Comparison of ENCODE assay signal across 34 cellular contexts in the genomic region with DNA sequence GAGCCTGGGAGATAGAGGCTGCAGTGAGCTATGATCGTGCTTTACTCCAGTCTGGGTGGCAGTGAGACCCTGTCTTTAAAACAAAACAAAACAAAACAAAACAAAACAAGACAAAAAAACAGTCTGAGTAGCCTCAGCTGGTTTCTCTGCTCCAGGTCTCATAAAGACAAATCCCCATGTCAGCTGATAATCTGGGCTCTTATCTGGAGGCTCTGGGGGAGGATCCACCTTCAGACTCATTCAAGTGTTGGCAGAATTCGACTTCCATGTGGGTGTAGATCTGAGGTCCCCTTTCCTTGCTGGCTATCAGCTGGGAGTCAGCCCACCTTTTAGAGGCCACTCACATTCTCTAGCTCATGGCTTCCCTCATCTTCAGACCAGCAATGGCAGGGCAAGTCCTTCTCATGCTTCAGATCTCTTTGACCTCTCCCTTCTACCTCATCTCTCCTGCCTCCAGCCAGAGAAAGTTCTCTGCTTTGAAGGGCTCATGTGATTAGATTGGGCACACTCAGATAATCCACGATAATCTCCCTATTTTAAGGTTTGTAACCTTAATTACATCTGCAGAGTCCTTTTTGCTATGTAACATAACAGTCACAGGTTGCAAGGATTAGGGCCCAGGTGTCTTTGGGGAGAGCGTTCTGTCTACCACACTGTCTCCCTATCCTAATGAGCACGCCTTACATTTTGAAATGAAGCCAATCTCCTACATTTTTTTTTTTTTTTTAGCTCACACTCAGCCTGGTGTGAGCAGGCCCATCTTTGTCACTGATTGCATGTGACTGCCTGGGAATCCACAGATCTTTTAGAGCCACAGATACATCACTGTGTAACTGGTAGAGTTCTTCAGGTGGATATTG. TPM values are rescaled to one million over a fixed set of nuclear protein-coding genes. Genes with fewer than 3 reads are reported as not detected.
DNase-seq lines count a peak whose midpoint lies in the region; ATAC-seq, FAIRE-seq and TF ChIP-seq lines count a peak whose summit lies in the region.
"Had no signal": no experiment of that assay in that cellular context is flagged by ENCODE, and none has a peak within 500 bp of the region (broad histone marks: within the 10 kb centered on the region; RNA-seq: fewer than 3 reads in every experiment).

No MANE protein-coding gene starts in this region.

- H2BK12ac ChIP-seq in trophoblast cell (ENCODE audit: low read length): no peak overlapping the region

- no peak overlapping the region for H4K12ac ChIP-seq in trophoblast cell (ENCODE audit: low read depth, low read length)

- H3K4ac ChIP-seq in trophoblast cell (ENCODE audit: low read depth, low read length): no peak overlapping the region

- no peaks in the 10 kb centered on the region for H3K27me3 Mint-ChIP-seq in activated naive CD4-positive, alpha-beta T cell treated with anti-CD3 and anti-CD28 coated beads, Interleukin-2, amount 50 U/mL, for 24 hours
- no peaks in the 10 kb centered on the region for H3K27me3 Mint-ChIP-seq in activated naive CD4-positive, alpha-beta T cell treated with anti-CD3 and anti-CD28 coated beads for 36 hours (ENCODE audit: low read depth)
- H3K27me3 Mint-ChIP-seq in nephron progenitor cell (ENCODE audit: low read depth, poor library complexity): peaks cover 8% of the 10 kb centered on the region
- H3K27me3 Mint-ChIP-seq: activated CD4-positive, alpha-beta memory T cell treated with anti-CD3 and anti-CD28 coated beads, Interleukin-2, amount 10 ng/mL, durations not matched to agents 7 days and 5 days; activated naive CD8-positive, alpha-beta T cell treated with anti-CD3 and anti-CD28 coated beads, Interleukin-2, amount 10 ng/mL, durations not matched to agents 7 days and 5 days; memory B cell had no signal

- intact Hi-C loops in activated naive CD4-positive, alpha-beta T cell treated with anti-CD3 and anti-CD28 coated beads for 36 hours (cut with micrococcal nuclease): no loop called here
- intact Hi-C loops in GM12878 (cut with micrococcal nuclease; ENCODE audit: unreplicated experiment): no loop called here

- H3K9me3 ChIP-seq in OCI-LY3 (ENCODE audit: insufficient read depth, low read length): no peaks in the 10 kb centered on the region
- no peaks in the 10 kb centered on the region for H3K9me3 ChIP-seq in GM12878 (replicated peaks; ENCODE audit: control insufficient read depth, insufficient read depth, low read length)
- no peaks in the 10 kb centered on the region for H3K9me3 ChIP-seq in trophoblast cell (ENCODE audit: insufficient read depth, low read depth, low read length)
- H3K9me3 ChIP-seq: ascending aorta, esophagus squamous epithelium, heart left ventricle, left lung, right atrium auricular region, thoracic aorta had no signal

- no peak overlapping the region for H2BK5ac ChIP-seq in trophoblast cell (ENCODE audit: low read depth, low read length, poor library complexity)

- peak overlapping the region; percentile 35 for H3K27ac Mint-ChIP-seq in activated naive CD4-positive, alpha-beta T cell treated with anti-CD3 and anti-CD28 coated beads, Interleukin-2, amount 50 U/mL, for 24 hours
- no peak overlapping the region for H3K27ac Mint-ChIP-seq in activated naive CD4-positive, alpha-beta T cell treated with anti-CD3 and anti-CD28 coated beads for 36 hours
- peak overlapping the region; percentile 17 for H3K27ac Mint-ChIP-seq in nephron progenitor cell
- H3K27ac Mint-ChIP-seq: activated CD4-positive, alpha-beta memory T cell treated with anti-CD3 and anti-CD28 coated beads, Interleukin-2, amount 10 ng/mL, durations not matched to agents 7 days and 5 days; activated naive CD8-positive, alpha-beta T cell treated with anti-CD3 and anti-CD28 coated beads, Interleukin-2, amount 10 ng/mL, durations not matched to agents 7 days and 5 days; memory B cell had no signal

- H3K79me2 ChIP-seq in OCI-LY3 (ENCODE audit: low read length) (no peaks in the 10 kb centered on the region), GM12878 (ENCODE audit: control insufficient read depth, insufficient read depth, low read length) (no peaks in the 10 kb centered on the region), trophoblast cell (ENCODE audit: control insufficient read depth, insufficient read depth, low read length, poor library complexity) (no peaks in the 10 kb centered on the region)

- ATAC-seq in GM12878 (no peak), GM21619 (IDR thresholded peaks at IDR 0.05; ENCODE audit: unreplicated experiment) (no peak)
- ATAC-seq: activated CD4-positive, CD25-positive, alpha-beta regulatory T cell treated with anti-CD3 and anti-CD28 coated beads, Interleukin-2, amount 50 U/mL, for 24 hours; heart left ventricle; left lung; stimulated activated naive CD8-positive, alpha-beta T cell treated with anti-CD3 and anti-CD28 coated beads, Interleukin-15, Interleukin-2, amounts not matched to agents 100 U/mL and 50 U/mL, for 24 hours had no signal

- RAD21 ChIA-PET in GM12878 (lab: Charles Lee; ENCODE audit: unreplicated experiment): no interaction called here

- CTCF ChIA-PET in activated naive CD4-positive, alpha-beta T cell treated with anti-CD3 and anti-CD28 coated beads for 36 hours (lab: Charles Lee): interaction anchor here (0.6 to 1.2 kb wide), 6 partner anchors 12 to 612 kb away, joined by 3 to 5 read pairs (median 3); no protein-coding TSS in a partner anchor
- CTCF ChIA-PET in GM12878 (lab: Yijun Ruan, JAX): interaction anchor here (0.9 to 1.4 kb wide), 3 partner anchors 19 to 453 kb away, joined by 3 to 7 read pairs (median 7); no protein-coding TSS in a partner anchor

- no peak for TF ChIP-seq RAD21 in GM12878 (IDR thresholded peaks at IDR 0.05; ENCODE audit: insufficient read depth, low read depth, low read length)

- H3K14ac ChIP-seq in trophoblast cell (ENCODE audit: low read length): no peak overlapping the region

- SMC1A ChIA-PET in GM12878 (lab: Charles Lee; ENCODE audit: uncharacterized antibody, unreplicated experiment): interaction anchor here (0.5 to 0.8 kb wide), 2 partner anchors 34 to 367 kb away, joined by 3 read pairs; no protein-coding TSS in a partner anchor

- no peak overlapping the region for H2BK120ac ChIP-seq in trophoblast cell (ENCODE audit: insufficient read depth, low read length, poor library complexity)

- peaks cover 33% of the 10 kb centered on the region for H3K4me1 Mint-ChIP-seq in activated naive CD4-positive, alpha-beta T cell treated with anti-CD3 and anti-CD28 coated beads, Interleukin-2, amount 50 U/mL, for 24 hours
- peaks cover 21% of the 10 kb centered on the region for H3K4me1 Mint-ChIP-seq in activated naive CD4-positive, alpha-beta T cell treated with anti-CD3 and anti-CD28 coated beads for 36 hours (ENCODE audit: low read depth)
- peaks cover 16% of the 10 kb centered on the region for H3K4me1 Mint-ChIP-seq in nephron progenitor cell
- H3K4me1 Mint-ChIP-seq: memory B cell had no signal

- H3K9ac ChIP-seq in OCI-LY3 (ENCODE audit: low read length) (no peak overlapping the region), GM12878 (ENCODE audit: control insufficient read depth, insufficient read depth, low read length) (no peak overlapping the region), trophoblast cell (ENCODE audit: low read length) (no peak overlapping the region)

- no peaks in the 10 kb centered on the region for H3K36me3 ChIP-seq in OCI-LY3 (replicated peaks; ENCODE audit: low read depth, low read length)
- no peaks in the 10 kb centered on the region for H3K36me3 ChIP-seq in GM12878 (ENCODE audit: control insufficient read depth in 2 of 2, insufficient read depth in 2 of 2, low read length in 1 of 2)
- no peaks in the 10 kb centered on the region for H3K36me3 ChIP-seq in trophoblast cell (ENCODE audit: control insufficient read depth in 1 of 2, insufficient read depth in 2 of 2, low read length in 2 of 2)
- H3K36me3 ChIP-seq: ascending aorta, esophagus squamous epithelium, heart left ventricle, left lung, right atrium auricular region, thoracic aorta had no signal

- H3K4me2 ChIP-seq in OCI-LY3 (ENCODE audit: low read length): no peak overlapping the region
- no peak overlapping the region for H3K4me2 ChIP-seq in GM12878 (ENCODE audit: control insufficient read depth, insufficient read depth)
- H3K4me2 ChIP-seq in trophoblast cell (ENCODE audit: low read length): no peak overlapping the region
- H3K4me2 ChIP-seq: smooth muscle cell had no signal

- no peaks in the 10 kb centered on the region for H3K4me1 ChIP-seq in OCI-LY3 (ENCODE audit: low read length)
- H3K4me1 ChIP-seq in GM12878 (ENCODE audit: control insufficient read depth, insufficient read depth, low read length): no peaks in the 10 kb centered on the region
- H3K4me1 ChIP-seq in trophoblast cell (ENCODE audit: control insufficient read depth in 1 of 2, insufficient read depth in 2 of 2, low read length in 2 of 2): no peaks in the 10 kb centered on the region
- H3K4me1 ChIP-seq: ascending aorta, esophagus squamous epithelium, heart left ventricle, left lung, right atrium auricular region had no signal

- BruUV-seq in GM12878 (replicated peaks; lab: Mats Ljungman, UMichigan): no TSS peak

- no peak overlapping the region for H3K27ac ChIP-seq in OCI-LY3 (ENCODE audit: low read length)
- H3K27ac ChIP-seq in GM12878 (ENCODE audit: control insufficient read depth, insufficient read depth): no peak overlapping the region
- no peak overlapping the region for H3K27ac ChIP-seq in trophoblast cell (ENCODE audit: low read depth, low read length)
- H3K27ac ChIP-seq: ascending aorta, esophagus squamous epithelium, heart left ventricle, left lung, right atrium auricular region, RWPE1, thoracic aorta had no signal

- no peak overlapping the region for H3K4me3 ChIP-seq in OCI-LY3 (ENCODE audit: low read length)
- no peak overlapping the region for H3K4me3 ChIP-seq in GM12878
- H3K4me3 ChIP-seq in trophoblast cell (ENCODE audit: low read depth, low read length): no peak overlapping the region
- H3K4me3 ChIP-seq: ascending aorta, esophagus squamous epithelium, heart left ventricle, left lung, right atrium auricular region, smooth muscle cell, thoracic aorta had no signal

- no peak for TF ChIP-seq EP300 in GM12878 (IDR thresholded peaks at IDR 0.05; ENCODE audit: borderline replicate concordance in 1 of 2, control insufficient read depth in 1 of 2, low read depth in 2 of 2, low read length in 2 of 2)

- TF ChIP-seq CTCF in OCI-LY3 (IDR thresholded peaks at IDR 0.05; ENCODE audit: low read depth, low read length): no peak
- TF ChIP-seq CTCF in GM12878 (IDR thresholded peaks at IDR 0.05 in 2 of 3, conservative IDR thresholded peaks at IDR 0.05 in 1 of 3; ENCODE audit: control insufficient read depth in 2 of 3, extremely low read depth in 1 of 3, insufficient read depth in 1 of 3, low read depth in 3 of 3, low read length in 3 of 3): no peak
- TF ChIP-seq CTCF in nephron progenitor cell (IDR thresholded peaks at IDR 0.05): no peak

- H3K27me3 ChIP-seq in OCI-LY3 (ENCODE audit: low read depth, low read length): no peaks in the 10 kb centered on the region
- H3K27me3 ChIP-seq in GM12878 (replicated peaks in 1 of 2; ENCODE audit: control insufficient read depth in 2 of 2, insufficient read depth in 2 of 2, low read length in 1 of 2): no peaks in the 10 kb centered on the region
- no peaks in the 10 kb centered on the region for H3K27me3 ChIP-seq in trophoblast cell (ENCODE audit: insufficient read depth, low read length)
- H3K27me3 ChIP-seq: ascending aorta, esophagus squamous epithelium, heart left ventricle, left lung, right atrium auricular region had no signal

- 0 out of 2 replicates have a peak overlapping the region, but pooled peaks have one; percentile 58 for H2AFZ ChIP-seq in OCI-LY3 (ENCODE audit: low read depth, low read length)
- H2AFZ ChIP-seq in GM12878 (ENCODE audit: control insufficient read depth, low read depth, low read length): peak overlapping the region; percentile 41; the same call in 1 of the 2 replicates
- no peak overlapping the region for H2AFZ ChIP-seq in trophoblast cell (ENCODE audit: insufficient read depth, low read length, poor library complexity)

- no peak overlapping the region for H4K91ac ChIP-seq in trophoblast cell (ENCODE audit: low read depth, low read length)

- H4K8ac ChIP-seq in trophoblast cell (ENCODE audit: low read depth, low read length): no peak overlapping the region

- H3K4me3 Mint-ChIP-seq in activated naive CD4-positive, alpha-beta T cell treated with anti-CD3 and anti-CD28 coated beads, Interleukin-2, amount 50 U/mL, for 24 hours: no peak overlapping the region
- no peak overlapping the region for H3K4me3 Mint-ChIP-seq in activated naive CD4-positive, alpha-beta T cell treated with anti-CD3 and anti-CD28 coated beads for 36 hours
- H3K4me3 Mint-ChIP-seq in nephron progenitor cell: no peak overlapping the region
- H3K4me3 Mint-ChIP-seq: activated CD4-positive, alpha-beta memory T cell treated with anti-CD3 and anti-CD28 coated beads, Interleukin-2, amount 10 ng/mL, durations not matched to agents 7 days and 5 days; activated naive CD8-positive, alpha-beta T cell treated with anti-CD3 and anti-CD28 coated beads, Interleukin-2, amount 10 ng/mL, durations not matched to agents 7 days and 5 days; memory B cell had no signal

- TF ChIP-seq POLR2A in GM12878 (IDR thresholded peaks at IDR 0.05; ENCODE audit: low read depth, low read length): no peak

- no peak for FAIRE-seq in GM12878 (lab: Jason Lieb, UNC)
- FAIRE-seq: A204.1, GM19239, H1 had no signal

- in situ Hi-C loops in GM12878 (cut with MboI): no loop called here

- 60% methylated on average over 5 of the region's 5 CpGs for WGBS in GM12878 (ENCODE audit: insufficient coverage, insufficient replicate concordance, low lambda C conversion rate, missing lambda C conversion rate)
- WGBS in trophoblast cell (ENCODE audit: extremely low coverage, insufficient coverage, insufficient read length): no CpG with 5 or more reads among the region's 5 CpGs

- H3K36me3 Mint-ChIP-seq in activated naive CD4-positive, alpha-beta T cell treated with anti-CD3 and anti-CD28 coated beads, Interleukin-2, amount 50 U/mL, for 24 hours: no peaks in the 10 kb centered on the region
- H3K36me3 Mint-ChIP-seq in activated naive CD4-positive, alpha-beta T cell treated with anti-CD3 and anti-CD28 coated beads for 36 hours (ENCODE audit: low read depth): no peaks in the 10 kb centered on the region
- H3K36me3 Mint-ChIP-seq in nephron progenitor cell (ENCODE audit: low read depth): no peaks in the 10 kb centered on the region
- H3K36me3 Mint-ChIP-seq: activated naive CD8-positive, alpha-beta T cell treated with anti-CD3 and anti-CD28 coated beads, Interleukin-2, amount 10 ng/mL, durations not matched to agents 7 days and 5 days; memory B cell had no signal

- no peak overlapping the region for H2AK5ac ChIP-seq in trophoblast cell (ENCODE audit: low read length)

- no peaks in the 10 kb centered on the region for H3K9me3 Mint-ChIP-seq in activated naive CD4-positive, alpha-beta T cell treated with anti-CD3 and anti-CD28 coated beads, Interleukin-2, amount 50 U/mL, for 24 hours
- H3K9me3 Mint-ChIP-seq in activated naive CD4-positive, alpha-beta T cell treated with anti-CD3 and anti-CD28 coated beads for 36 hours: no peaks in the 10 kb centered on the region
- H3K9me3 Mint-ChIP-seq in nephron progenitor cell: no peaks in the 10 kb centered on the region
- H3K9me3 Mint-ChIP-seq: activated CD4-positive, alpha-beta memory T cell treated with anti-CD3 and anti-CD28 coated beads, Interleukin-2, amount 10 ng/mL, durations not matched to agents 7 days and 5 days; activated naive CD8-positive, alpha-beta T cell treated with anti-CD3 and anti-CD28 coated beads, Interleukin-2, amount 10 ng/mL, durations not matched to agents 7 days and 5 days; memory B cell had no signal

- DNase-seq in activated naive CD4-positive, alpha-beta T cell treated with anti-CD3 and anti-CD28 coated beads for 36 hours: no peak
- DNase-seq in GM12878 (ENCODE audit: low read depth, low spot score): no peak
- DNase-seq in nephron progenitor cell: no peak
- DNase-seq in AG08396 (ENCODE audit: low spot score): no peak
- no peak for DNase-seq in trophoblast cell
- DNase-seq: activated CD4-positive, alpha-beta memory T cell treated with anti-CD3 and anti-CD28 coated beads, Interleukin-2, amount 10 ng/mL, durations not matched to agents 7 days and 5 days; activated CD8-positive, alpha-beta memory T cell treated with anti-CD3 and anti-CD28 coated beads, Interleukin-2, amount 50 U/mL, for 4 hours; activated naive CD8-positive, alpha-beta T cell treated with anti-CD3 and anti-CD28 coated beads, Interleukin-2, amount 10 ng/mL, durations not matched to agents 7 days and 5 days; esophagus squamous epithelium; foreskin melanocyte; heart left ventricle; islet precursor cell; left lung; NCI-H1436; NCI-H2081 treated with DMSO at 0.1 percent for 48 hours; NCI-H446; NCI-H748 treated with DMSO at 0.1 percent for 48 hours; stimulated activated CD4-positive, alpha-beta T cell treated with anti-CD3 and anti-CD28 coated beads, Interleukin-1b, Interleukin-23, amount 100 ng/mL, for 48 hours; stimulated activated naive CD8-positive, alpha-beta T cell treated with anti-CD3 and anti-CD28 coated beads, Interleukin-15, Interleukin-2, amounts not matched to agents 100 U/mL and 50 U/mL, for 24 hours had no signal

- POLR2A ChIA-PET in GM12878 (lab: Charles Lee): no interaction called here

- H3K23ac ChIP-seq in trophoblast cell (ENCODE audit: low read length): no peak overlapping the region

- no peaks in the 10 kb centered on the region for H4K20me1 ChIP-seq in OCI-LY3 (ENCODE audit: insufficient read depth, low read length)
- no peaks in the 10 kb centered on the region for H4K20me1 ChIP-seq in GM12878 (ENCODE audit: control insufficient read depth, insufficient read depth)

- no peaks in the 10 kb centered on the region for H3K79me1 ChIP-seq in trophoblast cell (ENCODE audit: low read length)

- H3K18ac ChIP-seq in trophoblast cell (ENCODE audit: low read length): no peak overlapping the region

RNA-seq across cellular contexts. Expression of gene PYCR2, which starts 7.5 kb away (rescaled TPM):
- 100 to 1,000 TPM; 143 to 149 TPM for total RNA-seq in activated naive CD4-positive, alpha-beta T cell treated with anti-CD3 and anti-CD28 coated beads for 36 hours
- 41.1 and 41.4 TPM in 2 replicates for total RNA-seq in GM12878 (2013; cell fraction: nucleolus; rRNA removed)
- total RNA-seq in GM12878 (2014; rRNA removed) (53.4 and 65.2 TPM in 2 replicates), GM12878 (2014; rRNA removed; fragmentation: Illumina TruSeq; extraction: Trizol) (31.0 and 33.6 TPM in 2 replicates), GM12878 (2021) (77.2 and 81.8 TPM in 2 replicates)
- polyA plus RNA-seq in GM12878 (2011; ENCODE audit: low read depth): 22.2 TPM
- polyA plus RNA-seq in GM12878 (2011; rRNA removed) (24.3 and 46.0 TPM in 2 replicates), GM12878 (2014; fragmentation: Illumina TruSeq; extraction: Trizol) (19.1 and 47.0 TPM in 2 replicates), GM12878 (2014; fragmentation: Nextera tagmentation; extraction: Ambion mirVana) (1 to 10 TPM; 1.7 to 5.9 TPM), GM12878 (2014; rRNA removed) (62.8 and 64.9 TPM in 2 replicates), GM12878 (2016; fragmentation: Nextera tagmentation; extraction: Ambion mirVana) (10 to 100 TPM; 74.9 to 76.3 TPM)
- polyA plus RNA-seq in GM12878 (2011; cell fraction: cytosol; rRNA removed): 49.9 and 63.2 TPM in 2 replicates
- 101 and 106 TPM in 2 replicates for polyA plus RNA-seq in GM12878 (2011; cell fraction: nucleus; rRNA removed)
- polyA plus RNA-seq in GM12878 (2012): 45.2 and 52.3 TPM in 2 replicates
- 29.4 and 39.5 TPM in 2 replicates for polyA minus RNA-seq in GM12878 (2011; rRNA and poly(A)+ RNA removed)
- polyA minus RNA-seq in GM12878 (2011; cell fraction: cytosol; rRNA and poly(A)+ RNA removed): 8.3 and 15.2 TPM in 2 replicates
- 20.2 and 31.1 TPM in 2 replicates for polyA minus RNA-seq in GM12878 (2011; cell fraction: nucleus; rRNA and poly(A)+ RNA removed)
- polyA plus RNA-seq in trophoblast cell (2013): 26.5 and 28.3 TPM in 2 replicates

RNA-seq across cellular contexts. Expression of gene LEFTY2, which starts 9.5 kb away (rescaled TPM):
- total RNA-seq in activated naive CD4-positive, alpha-beta T cell treated with anti-CD3 and anti-CD28 coated beads for 36 hours: under 1 TPM in 1 of 2 experiments, not detected in 1; 0.10 TPM
- total RNA-seq in GM12878 (2013; cell fraction: nucleolus; rRNA removed): not detected in 2 replicates
- total RNA-seq in GM12878 (2014; rRNA removed) (not detected in 2 replicates), GM12878 (2014; rRNA removed; fragmentation: Illumina TruSeq; extraction: Trizol) (not detected in 2 replicates), GM12878 (2021) (not detected in 2 replicates)
- not detected for polyA plus RNA-seq in GM12878 (2011; ENCODE audit: low read depth)
- polyA plus RNA-seq in GM12878 (2011; rRNA removed) (not detected in 2 replicates), GM12878 (2014; fragmentation: Illumina TruSeq; extraction: Trizol) (not detected in 2 replicates), GM12878 (2014; fragmentation: Nextera tagmentation; extraction: Ambion mirVana) (not detected), GM12878 (2014; rRNA removed) (not detected in 2 replicates), GM12878 (2016; fragmentation: Nextera tagmentation; extraction: Ambion mirVana) (not detected)
- not detected in 2 replicates for polyA plus RNA-seq in GM12878 (2011; cell fraction: cytosol; rRNA removed)
- not detected in 2 replicates for polyA plus RNA-seq in GM12878 (2011; cell fraction: nucleus; rRNA removed)
- polyA plus RNA-seq in GM12878 (2012): not detected in 2 replicates
- not detected in 2 replicates for polyA minus RNA-seq in GM12878 (2011; rRNA and poly(A)+ RNA removed)
- polyA minus RNA-seq in GM12878 (2011; cell fraction: cytosol; rRNA and poly(A)+ RNA removed): not detected in 2 replicates
- polyA minus RNA-seq in GM12878 (2011; cell fraction: nucleus; rRNA and poly(A)+ RNA removed): not detected in 2 replicates
- 4.2 and 4.7 TPM in 2 replicates for polyA plus RNA-seq in trophoblast cell (2013)
- total RNA-seq: activated CD4-positive, alpha-beta memory T cell treated with anti-CD3 and anti-CD28 coated beads, Interleukin-2, amount 10 ng/mL, durations not matched to agents 7 days and 5 days; activated naive CD8-positive, alpha-beta T cell treated with anti-CD3 and anti-CD28 coated beads, Interleukin-2, amount 10 ng/mL, durations not matched to agents 7 days and 5 days; esophagus squamous epithelium; SK-MEL-5 had no signal

RNA-seq across cellular contexts. Expression of gene LEFTY1, which starts 42.6 kb away (rescaled TPM):
- total RNA-seq in activated naive CD4-positive, alpha-beta T cell treated with anti-CD3 and anti-CD28 coated beads for 36 hours: under 1 TPM in 1 of 2 experiments, not detected in 1; 0.22 TPM
- total RNA-seq in GM12878 (2013; cell fraction: nucleolus; rRNA removed): not detected in 2 replicates
- total RNA-seq in GM12878 (2014; rRNA removed) (0.06 TPM in 1 of 2 replicates, not detected in the other), GM12878 (2014; rRNA removed; fragmentation: Illumina TruSeq; extraction: Trizol) (not detected in 2 replicates), GM12878 (2021) (0.27 TPM in 1 of 2 replicates, not detected in the other)
- not detected for polyA plus RNA-seq in GM12878 (2011; ENCODE audit: low read depth)
- polyA plus RNA-seq in GM12878 (2011; rRNA removed) (not detected in 2 replicates), GM12878 (2014; fragmentation: Illumina TruSeq; extraction: Trizol) (not detected in 2 replicates), GM12878 (2014; fragmentation: Nextera tagmentation; extraction: Ambion mirVana) (not detected), GM12878 (2014; rRNA removed) (0.06 TPM in 1 of 2 replicates, not detected in the other), GM12878 (2016; fragmentation: Nextera tagmentation; extraction: Ambion mirVana) (not detected)
- 0.04 TPM in 1 of 2 replicates, not detected in the other for polyA plus RNA-seq in GM12878 (2011; cell fraction: cytosol; rRNA removed)
- 0.06 TPM in 1 of 2 replicates, not detected in the other for polyA plus RNA-seq in GM12878 (2011; cell fraction: nucleus; rRNA removed)
- 0.08 TPM in 1 of 2 replicates, not detected in the other for polyA plus RNA-seq in GM12878 (2012)
- not detected in 2 replicates for polyA minus RNA-seq in GM12878 (2011; rRNA and poly(A)+ RNA removed)
- not detected in 2 replicates for polyA minus RNA-seq in GM12878 (2011; cell fraction: cytosol; rRNA and poly(A)+ RNA removed)
- not detected in 2 replicates for polyA minus RNA-seq in GM12878 (2011; cell fraction: nucleus; rRNA and poly(A)+ RNA removed)
- 0.18 and 0.22 TPM in 2 replicates for polyA plus RNA-seq in trophoblast cell (2013)
- total RNA-seq: activated CD4-positive, alpha-beta memory T cell treated with anti-CD3 and anti-CD28 coated beads, Interleukin-2, amount 10 ng/mL, durations not matched to agents 7 days and 5 days; ascending aorta; cardiac septum; esophagus squamous epithelium; SK-MEL-5; smooth muscle cell; thoracic aorta had no signal
- polyA plus RNA-seq: smooth muscle cell had no signal

RNA-seq across cellular contexts. Expression of gene TMEM63A, which starts 49.3 kb away (rescaled TPM):
- total RNA-seq in activated naive CD4-positive, alpha-beta T cell treated with anti-CD3 and anti-CD28 coated beads for 36 hours: 10 to 100 TPM; 34.3 to 34.7 TPM
- 302 and 309 TPM in 2 replicates for total RNA-seq in GM12878 (2013; cell fraction: nucleolus; rRNA removed)
- total RNA-seq in GM12878 (2014; rRNA removed): 12.0 TPM in 2 replicates
- total RNA-seq in GM12878 (2014; rRNA removed; fragmentation: Illumina TruSeq; extraction: Trizol): 8.7 and 10.4 TPM in 2 replicates
- 27.6 and 31.8 TPM in 2 replicates for total RNA-seq in GM12878 (2021)
- 9.4 TPM for polyA plus RNA-seq in GM12878 (2011; ENCODE audit: low read depth)
- polyA plus RNA-seq in GM12878 (2011; rRNA removed): 21.0 and 33.5 TPM in 2 replicates
- 18.1 and 18.5 TPM in 2 replicates for polyA plus RNA-seq in GM12878 (2011; cell fraction: cytosol; rRNA removed)
- 203 and 271 TPM in 2 replicates for polyA plus RNA-seq in GM12878 (2011; cell fraction: nucleus; rRNA removed)
- 18.2 and 27.5 TPM in 2 replicates for polyA plus RNA-seq in GM12878 (2012)
- 19.6 and 20.1 TPM in 2 replicates for polyA plus RNA-seq in GM12878 (2014; fragmentation: Illumina TruSeq; extraction: Trizol)
- polyA plus RNA-seq in GM12878 (2014; fragmentation: Nextera tagmentation; extraction: Ambion mirVana): 1 to 10 TPM; 1.3 to 1.8 TPM
- polyA plus RNA-seq in GM12878 (2014; rRNA removed): 17.2 and 20.2 TPM in 2 replicates
- 10 to 100 TPM; 14.4 to 15.9 TPM for polyA plus RNA-seq in GM12878 (2016; fragmentation: Nextera tagmentation; extraction: Ambion mirVana)
- polyA minus RNA-seq in GM12878 (2011; rRNA and poly(A)+ RNA removed): 37.9 and 46.4 TPM in 2 replicates
- polyA minus RNA-seq in GM12878 (2011; cell fraction: cytosol; rRNA and poly(A)+ RNA removed): 7.7 and 11.4 TPM in 2 replicates
- polyA minus RNA-seq in GM12878 (2011; cell fraction: nucleus; rRNA and poly(A)+ RNA removed): 61.2 and 88.9 TPM in 2 replicates
- 25.6 and 26.7 TPM in 2 replicates for polyA plus RNA-seq in trophoblast cell (2013)
